In the genomic region with DNA sequence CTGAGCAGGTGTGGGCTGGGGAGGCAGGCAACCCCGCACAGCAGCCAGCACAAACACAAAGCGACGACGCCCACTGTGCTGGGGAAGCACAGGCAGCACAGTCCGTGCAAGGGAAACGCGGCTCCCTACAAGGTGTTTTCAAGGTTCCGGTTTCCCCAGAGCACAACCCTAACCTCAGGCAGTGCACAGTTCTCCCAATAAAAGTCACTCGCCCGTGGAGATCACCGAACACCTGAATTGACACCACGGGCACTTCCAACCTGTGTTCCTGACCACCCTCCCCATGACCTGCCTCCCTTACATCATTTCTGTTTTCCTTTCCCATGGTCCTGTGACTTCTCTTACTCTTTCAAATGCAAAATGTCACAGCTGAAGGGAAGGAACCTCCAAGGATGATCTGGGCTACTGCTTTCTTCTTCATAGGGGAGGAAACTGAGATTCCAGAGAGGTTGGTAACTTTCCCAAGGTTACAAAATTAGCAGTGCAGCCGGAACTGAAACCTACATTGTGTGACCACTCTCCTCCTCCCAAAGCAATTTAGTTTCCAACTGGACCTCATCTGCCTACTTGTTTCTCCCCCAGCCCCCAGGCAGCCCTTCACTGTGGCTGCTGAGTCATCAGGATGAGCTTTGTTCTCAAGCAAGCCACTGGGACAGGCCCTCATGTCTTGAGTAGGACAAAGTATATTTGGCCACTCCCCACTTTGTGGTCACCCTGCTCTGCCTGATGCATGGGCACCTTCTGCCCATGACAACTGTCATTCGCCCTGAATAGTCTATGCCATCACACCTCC, we compare ENCODE assay signal across 8 cellular contexts.
DNase-seq lines count a peak whose midpoint lies in the region; ATAC-seq and TF ChIP-seq lines count a peak whose summit lies in the region.

No MANE protein-coding gene starts in this region.

- intact Hi-C loops in CD14-positive monocyte (cut with micrococcal nuclease) = no loop called here
- intact Hi-C loops in transverse colon (cut with DNase I; ENCODE audit: low total_unique reads) = no loop called here

- TF ChIP-seq POLR2A in transverse colon (IDR thresholded peaks at IDR 0.05) = no peak

- peaks cover 28% of the 10 kb centered on the region for H3K4me1 Mint-ChIP-seq in CD14-positive monocyte

- peak overlapping the region in 5 of 7 donors; percentile 7 to 89 (median 37) for H3K27ac Mint-ChIP-seq in CD14-positive monocyte

- no peaks in the 10 kb centered on the region for H3K9me3 ChIP-seq in transverse colon

- peaks cover 0 to 9% (median 2%) of the 10 kb centered on the region in 4 donors for H3K4me1 ChIP-seq in transverse colon

- ATAC-seq in GM21786 (IDR thresholded peaks at IDR 0.05; ENCODE audit: unreplicated experiment) = peak; percentile 60
- ATAC-seq in GM21528 (IDR thresholded peaks at IDR 0.05; ENCODE audit: low FRiP score, unreplicated experiment) = no peak

- H3K27ac ChIP-seq in transverse colon = peak overlapping the region in 1 of 4 donors; percentile 28

- H3K27me3 Mint-ChIP-seq in CD14-positive monocyte (ENCODE audit: low read depth in 3 of 3) = peaks cover 0 to 5% (median 0%) of the 10 kb centered on the region in 3 donors

- H3K9me3 Mint-ChIP-seq in CD14-positive monocyte = peaks cover 0 to 9% (median 7%) of the 10 kb centered on the region in 7 donors

- in situ Hi-C loops in transverse colon (cut with MboI; ENCODE audit: low pct_ligation_motif_present in 1 of 4, low pct_unique_long_range_greater_than_20kb in 1 of 4, low sequenced_read_pairs in 3 of 4) = no loop called here

- no peak overlapping the region for H3K4me3 Mint-ChIP-seq in CD14-positive monocyte

- DNase-seq in CD14-positive monocyte (ENCODE audit: low spot score) = no peak
- peak; percentile 48 for DNase-seq in NCI-H526 treated with DMSO at 0.1 percent for 48 hours (lab: John Stamatoyannopoulos, UW)
- peak; percentile 98 for DNase-seq in epithelial cell of proximal tubule (ENCODE audit: low read depth)
- peak; percentile 15 for DNase-seq in transverse colon
- no peak for DNase-seq in NCI-H82 treated with DMSO at 0.1 percent for 48 hours (lab: John Stamatoyannopoulos, UW; ENCODE audit: unreplicated experiment)
- no peak for DNase-seq in Ammon's horn (ENCODE audit: low spot score)

- peaks cover 37 to 41% of the 10 kb centered on the region in 2 donors for H3K36me3 Mint-ChIP-seq in CD14-positive monocyte

- H3K27me3 ChIP-seq in transverse colon = no peaks in the 10 kb centered on the region

- no peak for TF ChIP-seq CTCF in CD14-positive monocyte (IDR thresholded peaks at IDR 0.05)
- TF ChIP-seq CTCF in epithelial cell of proximal tubule (conservative IDR thresholded peaks at IDR 0.05; ENCODE audit: low read depth, low read length) = no peak
- no peak for TF ChIP-seq CTCF in transverse colon (IDR thresholded peaks at IDR 0.05)

- no peak for TF ChIP-seq EP300 in transverse colon (IDR thresholded peaks at IDR 0.05; ENCODE audit: low read depth)

- H3K4me3 ChIP-seq in epithelial cell of proximal tubule (ENCODE audit: low read depth, low read length) = peak overlapping the region; percentile 10
- no peak overlapping the region for H3K4me3 ChIP-seq in transverse colon

- H3K36me3 ChIP-seq in transverse colon = no peaks in the 10 kb centered on the region

- WGBS in transverse colon (ENCODE audit: low coverage in 1 of 2), 2 donors = 72 to 91% methylated on average over 12 to 14 of the region's 14 CpGs

Comparison
In these comparisons a context has a peak if more than half of its experiments do, and no peak if none do; other contexts are left out.
1. DNase-seq: peak in NCI-H526 treated with DMSO at 0.1 percent for 48 hours (single experiment), epithelial cell of proximal tubule (single experiment) and transverse colon (single experiment); none in CD14-positive monocyte (single experiment), NCI-H82 treated with DMSO at 0.1 percent for 48 hours (single experiment) and Ammon's horn (single experiment).